ENCODE assay signal across 12 cellular contexts in genomic region chr17:6658411-6658810, GRCh38. TPM values are rescaled to one million over a fixed set of nuclear protein-coding genes. Genes with fewer than 3 reads are reported as not detected.
A peak's percentile ranks its signal among the peaks of the same experiment; 100 is the strongest.
DNase-seq lines count a peak whose midpoint lies in the region; ATAC-seq and TF ChIP-seq lines count a peak whose summit lies in the region.
"Not testable (repeated sequence)": the region's sequence is repeated elsewhere in the genome, so short reads cannot be mapped to it uniquely, and the experiment has no call there.
"Had no signal": no experiment of that assay in that cellular context is flagged by ENCODE, and none has a peak within 500 bp of the region (broad histone marks: within the 10 kb centered on the region; RNA-seq: fewer than 3 reads in every experiment).

No MANE protein-coding gene starts in this region.

- not testable (repeated sequence) for H3K4me3 ChIP-seq in CD4-positive, alpha-beta memory T cell (ENCODE audit: low read length in 2 of 2)

- intact Hi-C loops in CD4-positive, alpha-beta memory T cell (cut with micrococcal nuclease), result loop anchor here (10.0 kb wide), 1 partner anchor 214 kb away; the partner anchor contains the start of gene PIMREG
- intact Hi-C loops in activated naive CD4-positive, alpha-beta T cell treated with anti-CD3 and anti-CD28 coated beads for 36 hours (cut with micrococcal nuclease), result not testable (repeated sequence)

- peak overlapping the region in 6 of 8 donors; percentile 42 to 96 (median 91) for H3K4me3 Mint-ChIP-seq in CD4-positive, alpha-beta memory T cell
- H3K4me3 Mint-ChIP-seq in IgD-negative memory B cell, result peak overlapping the region; percentile 74 to 91 (median 84)
- H3K4me3 Mint-ChIP-seq in T-helper 17 cell, result not testable (repeated sequence)
- peak overlapping the region; percentile 90 for H3K4me3 Mint-ChIP-seq in activated CD4-positive, alpha-beta T cell treated with anti-CD3 and anti-CD28 coated beads, Interleukin-2, amount 10 ng/mL, durations not matched to agents 7 days and 5 days
- H3K4me3 Mint-ChIP-seq in activated naive CD4-positive, alpha-beta T cell treated with anti-CD3 and anti-CD28 coated beads for 36 hours, result peak overlapping the region; percentile 0
- H3K4me3 Mint-ChIP-seq in neural crest cell, result peak overlapping the region; percentile 9
- H3K4me3 Mint-ChIP-seq in type B pancreatic cell, result peak overlapping the region; percentile 75

- ATAC-seq in T-helper 17 cell, result not testable (repeated sequence)

- H3K9me3 Mint-ChIP-seq in CD4-positive, alpha-beta memory T cell; IgD-negative memory B cell; activated CD4-positive, alpha-beta T cell treated with anti-CD3 and anti-CD28 coated beads, Interleukin-2, amount 10 ng/mL, durations not matched to agents 7 days and 5 days; activated naive CD4-positive, alpha-beta T cell treated with anti-CD3 and anti-CD28 coated beads for 36 hours; neural crest cell; type B pancreatic cell: not testable (repeated sequence)

- not testable (repeated sequence) for H3K27ac ChIP-seq in CD4-positive, alpha-beta memory T cell (ENCODE audit: low read depth, low read length)

- not testable (repeated sequence) for H3K27me3 Mint-ChIP-seq in CD4-positive, alpha-beta memory T cell; IgD-negative memory B cell; T-helper 17 cell; activated CD4-positive, alpha-beta T cell treated with anti-CD3 and anti-CD28 coated beads, Interleukin-2, amount 10 ng/mL, durations not matched to agents 7 days and 5 days; activated naive CD4-positive, alpha-beta T cell treated with anti-CD3 and anti-CD28 coated beads for 36 hours (ENCODE audit: low read depth)
- H3K27me3 Mint-ChIP-seq in neural crest cell (ENCODE audit: low read depth) (peaks cover 87% of the 10 kb centered on the region), type B pancreatic cell (peaks cover 74% of the 10 kb centered on the region)

- H3K36me3 Mint-ChIP-seq in CD4-positive, alpha-beta memory T cell, result peaks cover 5 to 14% of the 10 kb centered on the region in 2 donors
- not testable (repeated sequence) for H3K36me3 Mint-ChIP-seq in IgD-negative memory B cell; T-helper 17 cell (ENCODE audit: low read depth); activated naive CD4-positive, alpha-beta T cell treated with anti-CD3 and anti-CD28 coated beads for 36 hours (ENCODE audit: low read depth); neural crest cell (ENCODE audit: low read depth); type B pancreatic cell
- peaks cover 11% of the 10 kb centered on the region for H3K36me3 Mint-ChIP-seq in activated CD4-positive, alpha-beta T cell treated with anti-CD3 and anti-CD28 coated beads, Interleukin-2, amount 10 ng/mL, durations not matched to agents 7 days and 5 days (ENCODE audit: low read depth)

- peak overlapping the region in 4 of 7 donors; percentile 66 to 91 (median 78) for H3K27ac Mint-ChIP-seq in CD4-positive, alpha-beta memory T cell
- H3K27ac Mint-ChIP-seq in IgD-negative memory B cell (peak overlapping the region in 2 of 3 donors; percentile 61 to 88), T-helper 17 cell (peak overlapping the region; percentile 21)
- H3K27ac Mint-ChIP-seq in activated CD4-positive, alpha-beta T cell treated with anti-CD3 and anti-CD28 coated beads, Interleukin-2, amount 10 ng/mL, durations not matched to agents 7 days and 5 days; neural crest cell (ENCODE audit: unreplicated experiment); type B pancreatic cell: not testable (repeated sequence)
- peak overlapping the region; percentile 6 for H3K27ac Mint-ChIP-seq in activated naive CD4-positive, alpha-beta T cell treated with anti-CD3 and anti-CD28 coated beads for 36 hours

- not testable (repeated sequence) for H3K9me3 ChIP-seq in CD4-positive, alpha-beta memory T cell (ENCODE audit: control insufficient read depth in 1 of 2, low read length in 2 of 2); T-helper 17 cell (ENCODE audit: control insufficient read depth, low read length, poor library complexity, severe bottlenecking)

- peaks cover 22% of the 10 kb centered on the region for H3K4me1 ChIP-seq in CD4-positive, alpha-beta memory T cell (ENCODE audit: insufficient read depth, low read length)

- H3K4me1 Mint-ChIP-seq in CD4-positive, alpha-beta memory T cell, result peaks cover 21 to 58% (median 44%) of the 10 kb centered on the region in 4 donors
- H3K4me1 Mint-ChIP-seq in IgD-negative memory B cell, result peaks cover 32 to 51% (median 44%) of the 10 kb centered on the region in 3 donors
- H3K4me1 Mint-ChIP-seq in T-helper 17 cell, result peaks cover 30% of the 10 kb centered on the region
- H3K4me1 Mint-ChIP-seq in activated CD4-positive, alpha-beta T cell treated with anti-CD3 and anti-CD28 coated beads, Interleukin-2, amount 10 ng/mL, durations not matched to agents 7 days and 5 days, result peaks cover 50% of the 10 kb centered on the region
- peaks cover 37% of the 10 kb centered on the region for H3K4me1 Mint-ChIP-seq in activated naive CD4-positive, alpha-beta T cell treated with anti-CD3 and anti-CD28 coated beads for 36 hours (ENCODE audit: low read depth)
- peaks cover 20% of the 10 kb centered on the region for H3K4me1 Mint-ChIP-seq in neural crest cell
- peaks cover 13% of the 10 kb centered on the region for H3K4me1 Mint-ChIP-seq in type B pancreatic cell (ENCODE audit: unreplicated experiment)

- DNase-seq in CD4-positive, alpha-beta memory T cell; T-helper 17 cell; activated CD4-positive, alpha-beta T cell treated with anti-CD3 and anti-CD28 coated beads, Interleukin-2, amount 10 ng/mL, durations not matched to agents 7 days and 5 days; activated naive CD4-positive, alpha-beta T cell treated with anti-CD3 and anti-CD28 coated beads for 36 hours; neural crest cell (ENCODE audit: low read depth, low spot score); type B pancreatic cell (ENCODE audit: extremely low spot score, unreplicated experiment): not testable (repeated sequence)
- peak; percentile 12 for DNase-seq in ecto neural progenitor cell (ENCODE audit: low spot score)

- TF ChIP-seq CTCF in neural crest cell (conservative IDR thresholded peaks at IDR 0.05); type B pancreatic cell (conservative IDR thresholded peaks at IDR 0.05): not testable (repeated sequence)

- CTCF ChIA-PET in CD4-positive, alpha-beta memory T cell (lab: Charles Lee; ENCODE audit: partially characterized antibody); activated CD4-positive, alpha-beta T cell treated with anti-CD3 and anti-CD28 coated beads, Interleukin-2, amount 10 ng/mL, durations not matched to agents 7 days and 5 days (lab: Charles Lee); activated naive CD4-positive, alpha-beta T cell treated with anti-CD3 and anti-CD28 coated beads for 36 hours (lab: Charles Lee): not testable (repeated sequence)

- H3K36me3 ChIP-seq in CD4-positive, alpha-beta memory T cell (ENCODE audit: insufficient read depth, low read length), result not testable (repeated sequence)

- POLR2A ChIA-PET in CD4-positive, alpha-beta memory T cell (lab: Charles Lee; ENCODE audit: partially characterized antibody); activated CD4-positive, alpha-beta T cell treated with anti-CD3 and anti-CD28 coated beads, Interleukin-2, amount 10 ng/mL, durations not matched to agents 7 days and 5 days (lab: Charles Lee): not testable (repeated sequence)

- H3K27me3 ChIP-seq in CD4-positive, alpha-beta memory T cell (ENCODE audit: insufficient read depth, low read length), result not testable (repeated sequence)

RNA-seq across cellular contexts. Expression of gene C17orf100, which starts 6.8 kb away (rescaled TPM):
- total RNA-seq in CD4-positive, alpha-beta memory T cell, result 1 to 10 TPM; 4.0 to 4.3 TPM
- polyA plus RNA-seq in CD4-positive, alpha-beta memory T cell, result 1 to 10 TPM; 4.3 to 4.7 TPM
- polyA plus RNA-seq in IgD-negative memory B cell, result 8.0 TPM
- total RNA-seq in T-helper 17 cell (1 to 10 TPM; 1.3 to 2.5 TPM), neural crest cell (3.2 and 3.7 TPM in 2 replicates), type B pancreatic cell (ENCODE audit: low replicate concordance) (3.9 and 4.3 TPM in 2 replicates)
- 1 to 10 TPM; 1.9 to 2.5 TPM for total RNA-seq in activated CD4-positive, alpha-beta T cell treated with anti-CD3 and anti-CD28 coated beads, Interleukin-2, amount 10 ng/mL, durations not matched to agents 7 days and 5 days
- 1 to 10 TPM in 1 of 2 experiments, under 1 TPM in 1; 0.99 to 1.2 TPM for total RNA-seq in activated naive CD4-positive, alpha-beta T cell treated with anti-CD3 and anti-CD28 coated beads for 36 hours

RNA-seq across cellular contexts. Expression of gene MED31, which starts 7.0 kb away (rescaled TPM):
- total RNA-seq in CD4-positive, alpha-beta memory T cell, result 10 to 100 TPM; 30.8 to 35.8 TPM
- polyA plus RNA-seq in CD4-positive, alpha-beta memory T cell, result 10 to 100 TPM; 25.6 to 44.7 TPM
- 33.3 TPM for polyA plus RNA-seq in IgD-negative memory B cell
- total RNA-seq in T-helper 17 cell (10 to 100 TPM; 32.9 to 36.6 TPM), neural crest cell (23.0 and 27.7 TPM in 2 replicates), type B pancreatic cell (ENCODE audit: low replicate concordance) (17.6 and 25.3 TPM in 2 replicates)
- total RNA-seq in activated CD4-positive, alpha-beta T cell treated with anti-CD3 and anti-CD28 coated beads, Interleukin-2, amount 10 ng/mL, durations not matched to agents 7 days and 5 days, result 10 to 100 TPM; 19.4 to 20.3 TPM
- total RNA-seq in activated naive CD4-positive, alpha-beta T cell treated with anti-CD3 and anti-CD28 coated beads for 36 hours, result 10 to 100 TPM; 21.7 to 22.5 TPM

RNA-seq across cellular contexts. Expression of gene TXNDC17, which starts 17.6 kb away (rescaled TPM):
- total RNA-seq in CD4-positive, alpha-beta memory T cell, result 10 to 100 TPM; 17.0 to 27.1 TPM
- 100 to 1,000 TPM in 1 of 2 donors, 10 to 100 TPM in 1; 74.7 to 122 TPM for polyA plus RNA-seq in CD4-positive, alpha-beta memory T cell
- polyA plus RNA-seq in IgD-negative memory B cell, result 81.7 TPM
- total RNA-seq in T-helper 17 cell (10 to 100 TPM; 10.8 to 16.9 TPM), neural crest cell (112 and 117 TPM in 2 replicates), type B pancreatic cell (ENCODE audit: low replicate concordance) (83.2 and 90.6 TPM in 2 replicates)
- total RNA-seq in activated CD4-positive, alpha-beta T cell treated with anti-CD3 and anti-CD28 coated beads, Interleukin-2, amount 10 ng/mL, durations not matched to agents 7 days and 5 days, result 10 to 100 TPM; 49.0 to 69.0 TPM
- total RNA-seq in activated naive CD4-positive, alpha-beta T cell treated with anti-CD3 and anti-CD28 coated beads for 36 hours, result 10 to 100 TPM; 71.4 to 85.8 TPM

RNA-seq across cellular contexts. Expression of gene KIAA0753, which starts 17.9 kb away (rescaled TPM):
- total RNA-seq in CD4-positive, alpha-beta memory T cell, result 10 to 100 TPM; 15.6 to 18.6 TPM
- polyA plus RNA-seq in CD4-positive, alpha-beta memory T cell, result 1 to 10 TPM; 1.8 to 3.4 TPM
- 4.0 TPM for polyA plus RNA-seq in IgD-negative memory B cell
- total RNA-seq in T-helper 17 cell (10 to 100 TPM; 10.8 to 12.1 TPM), neural crest cell (42.3 and 44.1 TPM in 2 replicates), type B pancreatic cell (ENCODE audit: low replicate concordance) (26.4 and 33.7 TPM in 2 replicates)
- total RNA-seq in activated CD4-positive, alpha-beta T cell treated with anti-CD3 and anti-CD28 coated beads, Interleukin-2, amount 10 ng/mL, durations not matched to agents 7 days and 5 days, result 10 to 100 TPM; 16.3 to 17.6 TPM
- 1 to 10 TPM; 7.7 to 8.1 TPM for total RNA-seq in activated naive CD4-positive, alpha-beta T cell treated with anti-CD3 and anti-CD28 coated beads for 36 hours

RNA-seq across cellular contexts. Expression of gene SLC13A5, which starts 54.8 kb away (rescaled TPM):
- total RNA-seq in CD4-positive, alpha-beta memory T cell, result not detected
- not detected for polyA plus RNA-seq in CD4-positive, alpha-beta memory T cell
- polyA plus RNA-seq in IgD-negative memory B cell, result 0.30 TPM
- total RNA-seq in T-helper 17 cell (not detected), neural crest cell (0.43 and 0.54 TPM in 2 replicates), type B pancreatic cell (ENCODE audit: low replicate concordance) (2.2 and 2.9 TPM in 2 replicates)
- total RNA-seq in activated CD4-positive, alpha-beta T cell treated with anti-CD3 and anti-CD28 coated beads, Interleukin-2, amount 10 ng/mL, durations not matched to agents 7 days and 5 days, result not detected
- total RNA-seq in activated naive CD4-positive, alpha-beta T cell treated with anti-CD3 and anti-CD28 coated beads for 36 hours, result not detected
- total RNA-seq: A673, GM23248, HT-29, MCF 10A had no signal
- polyA plus RNA-seq: GM23248 had no signal
